In genomic region chr6:28775405-28776129, GRCh38 we compare ENCODE assay signal across 17 cellular contexts.
DNase-seq lines count a peak whose midpoint lies in the region; TF ChIP-seq lines count a peak whose summit lies in the region.
"Had no signal": no experiment of that assay in that cellular context is flagged by ENCODE, and none has a peak within 500 bp of the region (broad histone marks: within the 10 kb centered on the region; RNA-seq: fewer than 3 reads in every experiment).

No MANE protein-coding gene starts in this region.

- no peak overlapping the region for H3K27ac Mint-ChIP-seq in activated naive CD4-positive, alpha-beta T cell treated with anti-CD3 and anti-CD28 coated beads for 36 hours

- H3K27ac ChIP-seq in VCaP (peak overlapping the region; percentile 44), hepatocyte (no peak overlapping the region), smooth muscle cell (ENCODE audit: low read depth) (no peak overlapping the region)
- H3K27ac ChIP-seq: SJSA1, testis had no signal

- peaks cover 8% of the 10 kb centered on the region for H3K9me3 Mint-ChIP-seq in activated naive CD4-positive, alpha-beta T cell treated with anti-CD3 and anti-CD28 coated beads for 36 hours

- peaks cover 9% of the 10 kb centered on the region for H3K36me3 Mint-ChIP-seq in activated naive CD4-positive, alpha-beta T cell treated with anti-CD3 and anti-CD28 coated beads for 36 hours (ENCODE audit: low read depth)

- H3K9me3 ChIP-seq in hepatocyte (ENCODE audit: low read depth) (no peaks in the 10 kb centered on the region), smooth muscle cell (replicated peaks; ENCODE audit: low read depth) (no peaks in the 10 kb centered on the region)
- H3K9me3 ChIP-seq: SJSA1, testis had no signal

- H3K4me3 Mint-ChIP-seq in activated naive CD4-positive, alpha-beta T cell treated with anti-CD3 and anti-CD28 coated beads for 36 hours = peak overlapping the region; percentile 13

- H4K20me1 ChIP-seq in hepatocyte (ENCODE audit: insufficient read depth, poor library complexity, severe bottlenecking) (no peaks in the 10 kb centered on the region), smooth muscle cell (ENCODE audit: low read depth) (no peaks in the 10 kb centered on the region)

- H3K4me2 ChIP-seq in hepatocyte (peak overlapping the region; percentile 12), smooth muscle cell (peak overlapping the region; percentile 80)

- no peaks in the 10 kb centered on the region for H3K79me2 ChIP-seq in hepatocyte
- no peaks in the 10 kb centered on the region for H3K79me2 ChIP-seq in smooth muscle cell (ENCODE audit: low read depth)

- H3K9ac ChIP-seq in smooth muscle cell (ENCODE audit: low read depth) = no peak overlapping the region

- H3K36me3 ChIP-seq in hepatocyte (replicated peaks; ENCODE audit: insufficient read depth, low read depth) (no peaks in the 10 kb centered on the region), smooth muscle cell (ENCODE audit: low read depth) (no peaks in the 10 kb centered on the region)
- H3K36me3 ChIP-seq: SJSA1 had no signal

- in situ Hi-C loops in GM13977 (cut with MboI; ENCODE audit: low pct_unique_long_range_greater_than_20kb, low sequenced_read_pairs, unreplicated experiment) = no loop called here

- intact Hi-C loops in activated naive CD4-positive, alpha-beta T cell treated with anti-CD3 and anti-CD28 coated beads for 36 hours (cut with micrococcal nuclease) = loop anchor here (2.0 to 10.0 kb wide), 2 partner anchors 39 to 1491 kb away; no protein-coding TSS in a partner anchor

- H3K27me3 ChIP-seq in hepatocyte (peaks cover 98% of the 10 kb centered on the region), smooth muscle cell (ENCODE audit: low read depth) (peaks cover 93% of the 10 kb centered on the region)

- H3K9me2 ChIP-seq in hepatocyte (replicated peaks; ENCODE audit: insufficient read depth) = no peaks in the 10 kb centered on the region

- H2AFZ ChIP-seq in hepatocyte = no peak overlapping the region
- peak overlapping the region; percentile 82 for H2AFZ ChIP-seq in smooth muscle cell (ENCODE audit: low read depth)

- no peak overlapping the region for H3K4me3 ChIP-seq in hepatocyte
- peak overlapping the region; percentile 39 for H3K4me3 ChIP-seq in smooth muscle cell
- H3K4me3 ChIP-seq: SJSA1, testis had no signal

- CTCF ChIA-PET in activated naive CD4-positive, alpha-beta T cell treated with anti-CD3 and anti-CD28 coated beads for 36 hours (lab: Charles Lee) = no interaction called here

- peaks cover 6% of the 10 kb centered on the region for H3K4me1 ChIP-seq in hepatocyte (ENCODE audit: insufficient read depth)
- peaks cover 26% of the 10 kb centered on the region for H3K4me1 ChIP-seq in smooth muscle cell (ENCODE audit: low read depth)
- H3K4me1 ChIP-seq: SJSA1, testis had no signal

- no peak for DNase-seq in activated naive CD4-positive, alpha-beta T cell treated with anti-CD3 and anti-CD28 coated beads for 36 hours
- no peak for DNase-seq in activated naive CD4-positive, alpha-beta T cell treated with anti-CD3 and anti-CD28 coated beads, Interleukin-2, amount 50 U/mL, for 16 hours
- DNase-seq in hepatocyte (ENCODE audit: low spot score) = no peak
- no peak for DNase-seq in smooth muscle cell (lab: John Stamatoyannopoulos, UW; ENCODE audit: unreplicated experiment)
- DNase-seq in GM13977 (ENCODE audit: low spot score) = no peak
- no peak for DNase-seq in stimulated activated CD4-positive, alpha-beta T cell treated with anti-CD3 and anti-CD28 coated beads, Interleukin-2, amount 100 ng/mL, for 24 hours
- DNase-seq in effector CD8-positive, alpha-beta T cell (lab: John Stamatoyannopoulos, UW) = no peak
- DNase-seq: activated CD8-positive, alpha-beta memory T cell treated with anti-CD3 and anti-CD28 coated beads, Interleukin-2, amount 50 U/mL, for 4 hours; amygdala; GDM1; head of caudate nucleus; left cardiac atrium; NCI-H1436; NCI-H226; testis had no signal

- H3K27me3 Mint-ChIP-seq in activated naive CD4-positive, alpha-beta T cell treated with anti-CD3 and anti-CD28 coated beads for 36 hours (ENCODE audit: low read depth) = peaks cover 93% of the 10 kb centered on the region

- peaks cover 11% of the 10 kb centered on the region for H3K4me1 Mint-ChIP-seq in activated naive CD4-positive, alpha-beta T cell treated with anti-CD3 and anti-CD28 coated beads for 36 hours (ENCODE audit: low read depth)

- TF ChIP-seq CTCF in VCaP (conservative IDR thresholded peaks at IDR 0.05) (no peak), hepatocyte (IDR thresholded peaks at IDR 0.05; ENCODE audit: poor library complexity) (no peak), smooth muscle cell (IDR thresholded peaks at IDR 0.05; ENCODE audit: borderline replicate concordance, insufficient read depth, poor library complexity, severe bottlenecking) (no peak), GM13977 (IDR thresholded peaks at IDR 0.05; ENCODE audit: extremely low read depth, insufficient read depth, missing control alignments) (no peak)

- peaks cover 26% of the 10 kb centered on the region for H3F3A ChIP-seq in smooth muscle cell (ENCODE audit: low read depth)

- 3% methylated on average over 39 of the region's 39 CpGs for WGBS in hepatocyte (ENCODE audit: low lambda C conversion rate, missing lambda C conversion rate)
- WGBS in smooth muscle cell (ENCODE audit: low lambda C conversion rate) = 2% methylated on average over 39 of the region's 39 CpGs
